Comparison of ENCODE assay signal across 20 cellular contexts in genomic region chr18:51437280-51438271, GRCh38.
DNase-seq lines count a peak whose midpoint lies in the region; ATAC-seq, FAIRE-seq and TF ChIP-seq lines count a peak whose summit lies in the region.
"Had no signal": no experiment of that assay in that cellular context is flagged by ENCODE, and none has a peak within 500 bp of the region (broad histone marks: within the 10 kb centered on the region; RNA-seq: fewer than 3 reads in every experiment).

No MANE protein-coding gene starts in this region.

- in situ Hi-C loops in HepG2 (cut with HindIII; ENCODE audit: extremely low pct_ligation_motif_present, low pct_unique_long_range_greater_than_20kb) = no loop called here

- POLR2A ChIA-PET in MCF 10A (lab: Yijun Ruan, JAX) (interaction anchor here (1.1 kb wide), 1 partner anchor 24 kb away, joined by 3 read pairs; no protein-coding TSS in a partner anchor), HepG2 (lab: Yijun Ruan, JAX) (no interaction called here)

- no peaks in the 10 kb centered on the region for H3K9me3 Mint-ChIP-seq in MCF 10A (ENCODE audit: unreplicated experiment)
- H3K9me3 Mint-ChIP-seq: activated B cell treated with CpG ODN at 0.5 μM for 24 hours; activated naive CD4-positive, alpha-beta T cell treated with anti-CD3 and anti-CD28 coated beads, Interleukin-2, amount 10 ng/mL, durations not matched to agents 7 days and 5 days; brain; nephron had no signal

- no peak for TF ChIP-seq CTCF in MCF 10A (IDR thresholded peaks at IDR 0.05; ENCODE audit: unreplicated experiment)
- TF ChIP-seq CTCF in breast epithelium (IDR thresholded peaks at IDR 0.05) = no peak
- no peak for TF ChIP-seq CTCF in foreskin keratinocyte (conservative IDR thresholded peaks at IDR 0.05)
- no peak for TF ChIP-seq CTCF in upper lobe of right lung (IDR thresholded peaks at IDR 0.05)
- no peak for TF ChIP-seq CTCF in HepG2 (CRISPR knock-in tag; IDR thresholded peaks at IDR 0.05)

- ATAC-seq in foreskin keratinocyte = peak; percentile 73
- peak; percentile 15 for ATAC-seq in upper lobe of right lung
- ATAC-seq in HepG2 = no peak
- no peak for ATAC-seq in HG03460 (IDR thresholded peaks at IDR 0.05; ENCODE audit: unreplicated experiment)
- ATAC-seq: left ventricle myocardium superior had no signal

- H3K9me3 ChIP-seq in breast epithelium (no peaks in the 10 kb centered on the region), upper lobe of right lung (no peaks in the 10 kb centered on the region), HepG2 (ENCODE audit: low read length) (no peaks in the 10 kb centered on the region)
- H3K9me3 ChIP-seq: esophagus squamous epithelium, thoracic aorta had no signal

- no peaks in the 10 kb centered on the region for H3K36me3 Mint-ChIP-seq in MCF 10A (ENCODE audit: insufficient read depth, unreplicated experiment)
- H3K36me3 Mint-ChIP-seq: activated naive CD4-positive, alpha-beta T cell treated with anti-CD3 and anti-CD28 coated beads, Interleukin-2, amount 10 ng/mL, durations not matched to agents 7 days and 5 days; brain had no signal

- no peaks in the 10 kb centered on the region for H3K27me3 ChIP-seq in breast epithelium
- H3K27me3 ChIP-seq in foreskin keratinocyte = peaks cover 9% of the 10 kb centered on the region
- H3K27me3 ChIP-seq in upper lobe of right lung = peaks cover 12% of the 10 kb centered on the region
- no peaks in the 10 kb centered on the region for H3K27me3 ChIP-seq in HepG2 (ENCODE audit: control insufficient read depth in 1 of 2, insufficient read depth in 2 of 2, low read length in 2 of 2)

- no peak overlapping the region for H3K9ac ChIP-seq in HepG2 (ENCODE audit: insufficient read depth, low read depth, low read length)

- no peak for TF ChIP-seq RAD21 in HepG2 (CRISPR knock-in tag; IDR thresholded peaks at IDR 0.05)

- no peaks in the 10 kb centered on the region for H3K79me2 ChIP-seq in HepG2 (ENCODE audit: insufficient read depth, low read length)

- no TSS peak for BruUV-seq in MCF 10A (replicated peaks; lab: Mats Ljungman, UMichigan)
- no TSS peak for BruUV-seq in HepG2 (replicated peaks; lab: Mats Ljungman, UMichigan)

- H3K4me1 Mint-ChIP-seq in MCF 10A (ENCODE audit: insufficient read depth, unreplicated experiment) = peaks cover 26% of the 10 kb centered on the region
- H3K4me1 Mint-ChIP-seq: activated B cell treated with CpG ODN at 0.5 μM for 24 hours, brain, nephron had no signal

- no peak overlapping the region for H3K4me3 Mint-ChIP-seq in MCF 10A (ENCODE audit: unreplicated experiment)
- H3K4me3 Mint-ChIP-seq: activated B cell treated with CpG ODN at 0.5 μM for 24 hours; activated naive CD4-positive, alpha-beta T cell treated with anti-CD3 and anti-CD28 coated beads, Interleukin-2, amount 10 ng/mL, durations not matched to agents 7 days and 5 days; brain; nephron had no signal

- TF ChIP-seq POLR2A in breast epithelium (IDR thresholded peaks at IDR 0.05) (no peak), HepG2 (IDR thresholded peaks at IDR 0.05; ENCODE audit: insufficient read depth in 1 of 2, low read depth in 2 of 2, low read length in 2 of 2) (no peak)

- no peaks in the 10 kb centered on the region for H3K27me3 Mint-ChIP-seq in MCF 10A (ENCODE audit: insufficient read depth, unreplicated experiment)

- FAIRE-seq in HepG2 (lab: Jason Lieb, UNC) = no peak

- no peak overlapping the region for H3K4me2 ChIP-seq in HepG2 (ENCODE audit: low read depth, low read length)

- H3K27ac ChIP-seq in breast epithelium (no peak overlapping the region), foreskin keratinocyte (no peak overlapping the region), upper lobe of right lung (no peak overlapping the region), HepG2 (ENCODE audit: extremely low read length, insufficient read depth, low read length) (no peak overlapping the region)
- H3K27ac ChIP-seq: esophagus squamous epithelium, thoracic aorta had no signal

- H3K27ac Mint-ChIP-seq in MCF 10A (ENCODE audit: low read depth, unreplicated experiment) = no peak overlapping the region
- H3K27ac Mint-ChIP-seq: activated B cell treated with CpG ODN at 0.5 μM for 24 hours, brain, nephron had no signal

- H3K4me1 ChIP-seq in breast epithelium (no peaks in the 10 kb centered on the region), foreskin keratinocyte (peaks cover 5% of the 10 kb centered on the region), upper lobe of right lung (no peaks in the 10 kb centered on the region), HepG2 (ENCODE audit: insufficient read depth, low read length) (no peaks in the 10 kb centered on the region)
- H3K4me1 ChIP-seq: esophagus squamous epithelium had no signal

- CTCF ChIA-PET in MCF 10A (lab: Yijun Ruan, JAX) = no interaction called here
- CTCF ChIA-PET in HepG2 (lab: Yijun Ruan, JAX; ENCODE audit: low intra/inter-chr PET ratio, low total read pairs) = no interaction called here

- 8% methylated on average over 13 of the region's 13 CpGs for WGBS in HepG2 (ENCODE audit: low lambda C conversion rate)

- intact Hi-C loops in MCF 10A (cut with micrococcal nuclease) (no loop called here), breast epithelium (cut with DNase I; ENCODE audit: low total_unique reads) (no loop called here), upper lobe of right lung (cut with DNase I) (no loop called here), HepG2 (cut with micrococcal nuclease; ENCODE audit: unreplicated experiment) (no loop called here)

- DNase-seq in MCF 10A (ENCODE audit: unreplicated experiment) = peak; percentile 47
- DNase-seq in breast epithelium (ENCODE audit: low spot score in 2 of 2) = no peak
- DNase-seq in OCI-M1 (lab: John Stamatoyannopoulos, UW) = peak; percentile 60
- peak; percentile 15 to 46 for DNase-seq in foreskin keratinocyte
- no peak for DNase-seq in upper lobe of right lung
- DNase-seq in stimulated activated CD4-positive, alpha-beta T cell treated with anti-CD3 and anti-CD28 coated beads, Interleukin-1b, Interleukin-23, amount 100 ng/mL, for 48 hours = no peak
- no peak for DNase-seq in HepG2 (ENCODE audit: low spot score)
- DNase-seq: activated B cell treated with CpG ODN at 0.5 μM for 24 hours; activated CD8-positive, alpha-beta memory T cell treated with anti-CD3 and anti-CD28 coated beads, Interleukin-2, amount 50 U/mL, for 48 hours; activated naive CD4-positive, alpha-beta T cell treated with anti-CD3 and anti-CD28 coated beads, Interleukin-2, amount 10 ng/mL, durations not matched to agents 7 days and 5 days; esophagus squamous epithelium; hypothalamus; IMR-90; left ventricle myocardium superior; NCI-H1092 treated with DMSO at 0.1 percent for 48 hours; NCI-H446 had no signal

- no peak overlapping the region for H3K4me3 ChIP-seq in breast epithelium
- no peak overlapping the region for H3K4me3 ChIP-seq in upper lobe of right lung
- no peak overlapping the region for H3K4me3 ChIP-seq in HepG2 (replicated peaks in 1 of 3; ENCODE audit: insufficient read depth in 1 of 3, low read depth in 2 of 3, low read length in 3 of 3)
- H3K4me3 ChIP-seq: esophagus squamous epithelium, thoracic aorta had no signal

- TF ChIP-seq EP300 in HepG2 (IDR thresholded peaks at IDR 0.05; ENCODE audit: low read depth in 2 of 2, low read length in 2 of 2) (no peak), HepG2 (CRISPR knock-in tag; IDR thresholded peaks at IDR 0.05; ENCODE audit: borderline replicate concordance) (no peak)

- H4K20me1 ChIP-seq in HepG2 (ENCODE audit: insufficient read depth, low read length) = no peaks in the 10 kb centered on the region

- no peaks in the 10 kb centered on the region for H3K36me3 ChIP-seq in breast epithelium
- no peaks in the 10 kb centered on the region for H3K36me3 ChIP-seq in upper lobe of right lung
- H3K36me3 ChIP-seq in HepG2 (replicated peaks in 1 of 2; ENCODE audit: control insufficient read depth in 1 of 2, insufficient read depth in 2 of 2, low read length in 2 of 2) = no peaks in the 10 kb centered on the region
- H3K36me3 ChIP-seq: esophagus squamous epithelium, thoracic aorta had no signal

- no peak overlapping the region for H2AFZ ChIP-seq in HepG2 (ENCODE audit: low read length)

TF ChIP-seq in HepG2, 621 proteins besides CTCF, POLR2A, EP300 and RAD21 (continues in another document):
- TF ChIP-seq JUNB (CRISPR knock-in tag; IDR thresholded peaks at IDR 0.05; ENCODE audit: borderline replicate concordance) = no peak

Comparison
In these comparisons a context has a peak if more than half of its experiments do, and no peak if none do; other contexts are left out.
1. DNase-seq: peak in MCF 10A (single experiment), OCI-M1 (single experiment) and foreskin keratinocyte (2 of 2); none in breast epithelium (0 of 2), upper lobe of right lung (single experiment), stimulated activated CD4-positive, alpha-beta T cell treated with anti-CD3 and anti-CD28 coated beads, Interleukin-1b, Interleukin-23, amount 100 ng/mL, for 48 hours (single experiment) and HepG2 (single experiment).
2. ATAC-seq: peak in foreskin keratinocyte (single experiment) and upper lobe of right lung (single experiment); none in HepG2 (single experiment) and HG03460 (single experiment).